Comparison of ENCODE assay signal across 1 cellular context in genomic region chr17:57424273-57424672, GRCh38.
TF ChIP-seq lines count a peak whose summit lies in the region.

No MANE protein-coding gene starts in this region.

TF ChIP-seq in HCT116, 20 proteins besides CTCF, POLR2A, EP300 and RAD21 (continued from another document):
- TF ChIP-seq REST (IDR thresholded peaks at IDR 0.05; ENCODE audit: low read depth) (no peak), ZFX (IDR thresholded peaks at IDR 0.05) (no peak), ZBTB33 (IDR thresholded peaks at IDR 0.05; ENCODE audit: extremely low read depth, insufficient replicate concordance, low read length) (no peak)
